ENCODE assay signal across 10 cellular contexts in genomic region chr5:139708434-139708849, GRCh38.
DNase-seq lines count a peak whose midpoint lies in the region; TF ChIP-seq lines count a peak whose summit lies in the region.
"Had no signal": no experiment of that assay in that cellular context is flagged by ENCODE, and none has a peak within 500 bp of the region (broad histone marks: within the 10 kb centered on the region; RNA-seq: fewer than 3 reads in every experiment).

No MANE protein-coding gene starts in this region.

- H3K4me1 Mint-ChIP-seq in glutamatergic neuron (ENCODE audit: low read depth, unreplicated experiment): peaks cover 19% of the 10 kb centered on the region

- H3K27me3 Mint-ChIP-seq in glutamatergic neuron (ENCODE audit: unreplicated experiment): peaks cover 11% of the 10 kb centered on the region

- H3K36me3 Mint-ChIP-seq in glutamatergic neuron (ENCODE audit: unreplicated experiment): no peaks in the 10 kb centered on the region

- H3K9ac ChIP-seq in NT2/D1 (ENCODE audit: insufficient read length, low read depth) (peak overlapping the region; percentile 74), smooth muscle cell (ENCODE audit: low read depth) (no peak overlapping the region)

- peak overlapping the region; percentile 98 for H3K4me2 ChIP-seq in smooth muscle cell

- TF ChIP-seq CTCF in glutamatergic neuron (IDR thresholded peaks at IDR 0.05; ENCODE audit: partially characterized antibody, unreplicated experiment): no peak
- no peak for TF ChIP-seq CTCF in smooth muscle cell (IDR thresholded peaks at IDR 0.05; ENCODE audit: borderline replicate concordance, insufficient read depth, poor library complexity, severe bottlenecking)

- H3K36me3 ChIP-seq in NT2/D1 (ENCODE audit: insufficient read depth, insufficient read length, low read length): no peaks in the 10 kb centered on the region
- H3K36me3 ChIP-seq in smooth muscle cell (ENCODE audit: low read depth): no peaks in the 10 kb centered on the region

- peak overlapping the region; percentile 75 for H3K4me3 Mint-ChIP-seq in glutamatergic neuron (ENCODE audit: unreplicated experiment)
- H3K4me3 Mint-ChIP-seq: activated naive CD4-positive, alpha-beta T cell treated with anti-CD3 and anti-CD28 coated beads for 36 hours had no signal

- peaks cover 15% of the 10 kb centered on the region for H3K4me1 ChIP-seq in NT2/D1 (ENCODE audit: insufficient read depth, insufficient read length)
- peaks cover 38% of the 10 kb centered on the region for H3K4me1 ChIP-seq in smooth muscle cell (ENCODE audit: low read depth)

- peak overlapping the region; percentile 91 for H3K27ac Mint-ChIP-seq in glutamatergic neuron (ENCODE audit: unreplicated experiment)
- H3K27ac Mint-ChIP-seq: activated naive CD4-positive, alpha-beta T cell treated with anti-CD3 and anti-CD28 coated beads for 36 hours had no signal

- H3K9me3 ChIP-seq in NT2/D1 (ENCODE audit: insufficient read depth, low read length) (no peaks in the 10 kb centered on the region), smooth muscle cell (replicated peaks; ENCODE audit: low read depth) (no peaks in the 10 kb centered on the region)

- DNase-seq in Daoy (ENCODE audit: low read depth) (peak; percentile 51), NT2/D1 (ENCODE audit: low read depth, low spot score) (no peak), glutamatergic neuron (no peak), smooth muscle cell (lab: John Stamatoyannopoulos, UW; ENCODE audit: unreplicated experiment) (no peak), COLO668 (lab: John Stamatoyannopoulos, UW; ENCODE audit: unreplicated experiment) (no peak), amygdala (lab: John Stamatoyannopoulos, UW) (no peak), NCI-H446 treated with DMSO at 0.1 percent for 48 hours (lab: John Stamatoyannopoulos, UW) (no peak), mesenteric fat pad (ENCODE audit: low spot score) (no peak)
- DNase-seq: activated CD4-positive, CD25-positive, alpha-beta regulatory T cell treated with anti-CD3 and anti-CD28 coated beads, Interleukin-2, amount 50 U/mL, for 72 hours; activated naive CD4-positive, alpha-beta T cell treated with anti-CD3 and anti-CD28 coated beads for 36 hours had no signal

- H3K27me3 ChIP-seq in NT2/D1 (ENCODE audit: insufficient read depth, insufficient read length): peaks cover 21% of the 10 kb centered on the region
- no peaks in the 10 kb centered on the region for H3K27me3 ChIP-seq in smooth muscle cell (ENCODE audit: low read depth)

- H3K4me3 ChIP-seq in NT2/D1 (ENCODE audit: insufficient read length, low read depth): peak overlapping the region; percentile 16
- no peak overlapping the region for H3K4me3 ChIP-seq in smooth muscle cell

- peaks cover 11% of the 10 kb centered on the region for H3F3A ChIP-seq in smooth muscle cell (ENCODE audit: low read depth)

- WGBS in smooth muscle cell (ENCODE audit: low lambda C conversion rate): 45% methylated on average over 3 of the region's 3 CpGs

- peaks cover 22% of the 10 kb centered on the region for H3K9me3 Mint-ChIP-seq in glutamatergic neuron (ENCODE audit: unreplicated experiment)
- H3K9me3 Mint-ChIP-seq: activated naive CD4-positive, alpha-beta T cell treated with anti-CD3 and anti-CD28 coated beads for 36 hours had no signal

- H4K20me1 ChIP-seq in smooth muscle cell (ENCODE audit: low read depth): no peaks in the 10 kb centered on the region

- H3K27ac ChIP-seq in smooth muscle cell (ENCODE audit: low read depth): peak overlapping the region; percentile 91

- no peaks in the 10 kb centered on the region for H3K79me2 ChIP-seq in smooth muscle cell (ENCODE audit: low read depth)

- no peak overlapping the region for H2AFZ ChIP-seq in smooth muscle cell (ENCODE audit: low read depth)
